Comparison of ENCODE assay signal across 8 cellular contexts in genomic region chr2:128318245-128318644, GRCh38. TPM values are rescaled to one million over a fixed set of nuclear protein-coding genes. Genes with fewer than 3 reads are reported as not detected.
DNase-seq lines count a peak whose midpoint lies in the region; ATAC-seq, FAIRE-seq and TF ChIP-seq lines count a peak whose summit lies in the region.
"Not testable (repeated sequence)": the region's sequence is repeated elsewhere in the genome, so short reads cannot be mapped to it uniquely, and the experiment has no call there.

No MANE protein-coding gene starts in this region.

- H3K9me3 ChIP-seq in Loucy (ENCODE audit: insufficient read depth, low read depth, low read length); hepatocyte (ENCODE audit: low read depth); pancreas: not testable (repeated sequence)

- H4K20me1 ChIP-seq in Loucy (ENCODE audit: insufficient read depth, low read length, poor library complexity, severe bottlenecking), result peaks cover 46% of the 10 kb centered on the region
- H4K20me1 ChIP-seq in hepatocyte (ENCODE audit: insufficient read depth, poor library complexity, severe bottlenecking), result peaks cover 46% of the 10 kb centered on the region

- peak; percentile 30 for DNase-seq in 8988T
- DNase-seq in brain microvascular endothelial cell, result not testable (repeated sequence)
- peak; percentile 35 for DNase-seq in hepatocyte (ENCODE audit: low spot score)
- DNase-seq in pancreas, result peak in 2 of 6 donors; percentile 65 to 76

- peak overlapping the region; percentile 90 for H3K4me3 ChIP-seq in Loucy (ENCODE audit: low read length, poor library complexity, severe bottlenecking)
- peak overlapping the region; percentile 42 for H3K4me3 ChIP-seq in brain microvascular endothelial cell (ENCODE audit: low read depth, low read length)
- H3K4me3 ChIP-seq in hepatocyte, result not testable (repeated sequence)
- H3K4me3 ChIP-seq in pancreas, result peak overlapping the region in 3 of 4 donors; percentile 60 to 96 (median 79)

- H3K4me1 ChIP-seq in Loucy (ENCODE audit: insufficient read depth, low read length, poor library complexity, severe bottlenecking) (peaks cover 37% of the 10 kb centered on the region), hepatocyte (ENCODE audit: insufficient read depth) (peaks cover 39% of the 10 kb centered on the region), pancreas (peaks cover 0 to 21% (median 4%) of the 10 kb centered on the region in 3 donors)

- H3F3A ChIP-seq in Loucy (ENCODE audit: low read depth), result not testable (repeated sequence)

- FAIRE-seq in pancreas (lab: Jason Lieb, UNC), result not testable (repeated sequence)

- H3K79me2 ChIP-seq in Loucy (ENCODE audit: insufficient read depth, low read length) (peaks cover 94% of the 10 kb centered on the region), hepatocyte (peaks cover 46% of the 10 kb centered on the region)

- intact Hi-C loops in pancreas (cut with DNase I), result loop anchor here in 1 of 3 donors (5.0 kb wide), 1 partner anchor 91 kb away; no protein-coding TSS in a partner anchor

- not testable (repeated sequence) for H3K4me2 ChIP-seq in Loucy (ENCODE audit: low read depth, low read length, poor library complexity, severe bottlenecking)
- H3K4me2 ChIP-seq in hepatocyte, result peak overlapping the region; percentile 99

- H2AFZ ChIP-seq in Loucy (ENCODE audit: low read length); hepatocyte: not testable (repeated sequence)

- not testable (repeated sequence) for TF ChIP-seq CTCF in Loucy (conservative IDR thresholded peaks at IDR 0.05; ENCODE audit: low read length); brain microvascular endothelial cell (IDR thresholded peaks at IDR 0.05; ENCODE audit: low read depth, low read length, missing control alignments); hepatocyte (IDR thresholded peaks at IDR 0.05; ENCODE audit: poor library complexity); pancreas (IDR thresholded peaks at IDR 0.05)

- H3K9me2 ChIP-seq in Loucy (replicated peaks; ENCODE audit: low read depth, low read length); hepatocyte (replicated peaks; ENCODE audit: insufficient read depth): not testable (repeated sequence)

- WGBS in hepatocyte (ENCODE audit: low lambda C conversion rate, missing lambda C conversion rate), result 13% methylated on average over 8 of the region's 55 CpGs
- WGBS in pancreas, 2 donors, result 1% methylated on average over 22 to 44 of the region's 55 CpGs

- H3K27me3 ChIP-seq in Loucy (ENCODE audit: insufficient read depth, low read length, poor library complexity, severe bottlenecking), result peaks cover 27% of the 10 kb centered on the region
- not testable (repeated sequence) for H3K27me3 ChIP-seq in brain microvascular endothelial cell (replicated peaks); hepatocyte; pancreas

- H3K27ac ChIP-seq in brain microvascular endothelial cell, hepatocyte, pancreas: not testable (repeated sequence)

- peaks cover 43% of the 10 kb centered on the region for H3K36me3 ChIP-seq in Loucy (ENCODE audit: insufficient read depth, low read length)
- not testable (repeated sequence) for H3K36me3 ChIP-seq in brain microvascular endothelial cell (replicated peaks); hepatocyte (replicated peaks; ENCODE audit: insufficient read depth, low read depth); pancreas

- H3K9ac ChIP-seq in Loucy (ENCODE audit: low read depth, low read length, poor library complexity, severe bottlenecking), result peak overlapping the region; percentile 95

- ATAC-seq in GM18907 (IDR thresholded peaks at IDR 0.05; ENCODE audit: unreplicated experiment), result peak; percentile 9
- peak; percentile 4 for ATAC-seq in HG02840 (IDR thresholded peaks at IDR 0.05; ENCODE audit: low FRiP score, unreplicated experiment)
- peak; percentile 11 to 19 for ATAC-seq in activated CD4-positive, CD25-positive, alpha-beta regulatory T cell treated with anti-CD3 and anti-CD28 coated beads, Interleukin-2, amount 50 U/mL, for 24 hours
- peak in 1 of 4 donors; percentile 1 for ATAC-seq in pancreas

- in situ Hi-C loops in brain microvascular endothelial cell (cut with HindIII; ENCODE audit: low pct_ligation_motif_present, low sequenced_read_pairs), result loop anchor here (25.0 kb wide), 1 partner anchor 419 kb away; no protein-coding TSS in a partner anchor

RNA-seq across cellular contexts. Expression of gene HS6ST1, which starts 0.4 kb away (rescaled TPM):
- total RNA-seq in hepatocyte (35.7 and 48.3 TPM in 2 replicates), pancreas (10 to 100 TPM; 20.7 to 47.8 (median 25.3) TPM)
- polyA plus RNA-seq in hepatocyte (34.9 and 46.7 TPM in 2 replicates), pancreas (10 to 100 TPM; 24.5 to 28.4 TPM)
